ENCODE assay signal across 15 cellular contexts in the genomic region with DNA sequence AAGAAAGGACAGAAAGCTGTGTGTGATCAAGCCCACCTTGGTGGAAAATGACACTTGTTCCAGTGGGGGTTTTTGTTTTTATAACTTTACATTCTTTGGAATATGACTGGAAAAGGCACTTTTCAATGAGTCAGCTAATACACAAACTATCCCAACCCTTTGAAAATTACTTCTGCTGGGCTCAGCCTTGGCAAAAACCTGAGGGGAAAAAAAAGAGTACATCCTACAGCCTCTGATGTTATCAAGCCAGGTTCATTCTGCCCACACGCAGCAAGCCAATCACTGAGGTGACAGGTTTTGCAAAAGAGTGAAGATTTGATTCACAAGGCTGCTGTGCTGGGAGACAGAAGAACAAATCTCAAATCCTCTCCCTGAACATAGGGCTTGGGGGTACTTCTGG.
"Had no signal": no experiment of that assay in that cellular context is flagged by ENCODE, and none has a peak within 500 bp of the region (broad histone marks: within the 10 kb centered on the region; RNA-seq: fewer than 3 reads in every experiment).

No MANE protein-coding gene starts in this region.

- H3K9me3 ChIP-seq: ascending aorta, prostate gland, sigmoid colon, thoracic aorta had no signal

- H3K27me3 Mint-ChIP-seq: activated B cell treated with CpG ODN at 0.5 μM for 24 hours; activated naive CD4-positive, alpha-beta T cell treated with anti-CD3 and anti-CD28 coated beads, Interleukin-2, amount 10 ng/mL, durations not matched to agents 7 days and 5 days had no signal

- H3K27me3 ChIP-seq: ascending aorta, sigmoid colon had no signal

- H3K4me1 Mint-ChIP-seq: activated naive CD4-positive, alpha-beta T cell treated with anti-CD3 and anti-CD28 coated beads, Interleukin-2, amount 10 ng/mL, durations not matched to agents 7 days and 5 days; stimulated activated effector memory CD8-positive, alpha-beta T cell treated with anti-CD3 and anti-CD28 coated beads, Interleukin-12 subunit alpha, Interleukin-12 subunit beta, amount 100 ng/mL, for 72 hours had no signal

- H3K36me3 ChIP-seq: ascending aorta, prostate gland, sigmoid colon, thoracic aorta had no signal

- H3K4me3 ChIP-seq: ascending aorta, dorsolateral prefrontal cortex, prostate gland, sigmoid colon, thoracic aorta had no signal

- H3K9me3 Mint-ChIP-seq: activated B cell treated with CpG ODN at 0.5 μM for 24 hours; activated T-helper 2 cell treated with anti-CD3 and anti-CD28 coated beads, Interferon-gamma antibody, Interleukin-2, Interleukin-4, amounts not matched to agents 10 μg/mL and 5 μg/mL and 100 μg/mL, durations not matched to agents 14 hours and 24 hours and 36 hours had no signal

- H3K4me1 ChIP-seq: ascending aorta, prostate gland, sigmoid colon had no signal

- DNase-seq: activated B cell treated with CpG ODN at 0.5 μM for 24 hours; activated CD4-positive, alpha-beta T cell treated with anti-CD3 and anti-CD28 coated beads, Interleukin-2, amount 50 U/mL, for 1 hour; activated naive CD4-positive, alpha-beta T cell treated with anti-CD3 and anti-CD28 coated beads, Interleukin-2, amount 10 ng/mL, durations not matched to agents 7 days and 5 days; activated T-cell treated with anti-CD3 and anti-CD28 coated beads, Interleukin-2, amount 50 U/mL, for 1 hour; dorsolateral prefrontal cortex; hippocampal formation; nephron progenitor cell; sigmoid colon; stimulated activated CD4-positive, alpha-beta T cell treated with anti-CD3 and anti-CD28 coated beads, Interleukin-2, amount 100 ng/mL, for 24 hours had no signal

- H3K36me3 Mint-ChIP-seq: activated naive CD4-positive, alpha-beta T cell treated with anti-CD3 and anti-CD28 coated beads, Interleukin-2, amount 10 ng/mL, durations not matched to agents 7 days and 5 days; stimulated activated effector memory CD8-positive, alpha-beta T cell treated with anti-CD3 and anti-CD28 coated beads, Interleukin-12 subunit alpha, Interleukin-12 subunit beta, amount 100 ng/mL, for 72 hours had no signal

- H3K27ac Mint-ChIP-seq: activated B cell treated with CpG ODN at 0.5 μM for 24 hours; activated naive CD4-positive, alpha-beta T cell treated with anti-CD3 and anti-CD28 coated beads, Interleukin-2, amount 10 ng/mL, durations not matched to agents 7 days and 5 days; activated T-helper 2 cell treated with anti-CD3 and anti-CD28 coated beads, Interferon-gamma antibody, Interleukin-2, Interleukin-4, amounts not matched to agents 10 μg/mL and 5 μg/mL and 100 μg/mL, durations not matched to agents 14 hours and 24 hours and 36 hours; endodermal cell; nephron progenitor cell; stimulated activated effector memory CD8-positive, alpha-beta T cell treated with anti-CD3 and anti-CD28 coated beads, Interleukin-12 subunit alpha, Interleukin-12 subunit beta, amount 100 ng/mL, for 72 hours had no signal

- H3K4me3 Mint-ChIP-seq: activated B cell treated with CpG ODN at 0.5 μM for 24 hours; activated naive CD4-positive, alpha-beta T cell treated with anti-CD3 and anti-CD28 coated beads, Interleukin-2, amount 10 ng/mL, durations not matched to agents 7 days and 5 days; endodermal cell; nephron progenitor cell; stimulated activated effector memory CD8-positive, alpha-beta T cell treated with anti-CD3 and anti-CD28 coated beads, Interleukin-12 subunit alpha, Interleukin-12 subunit beta, amount 100 ng/mL, for 72 hours had no signal

- ATAC-seq: stimulated activated effector memory CD8-positive, alpha-beta T cell treated with anti-CD3 and anti-CD28 coated beads, Interleukin-12 subunit alpha, Interleukin-12 subunit beta, amount 100 ng/mL, for 72 hours had no signal

- H3K27ac ChIP-seq: ascending aorta, dorsolateral prefrontal cortex, prostate gland, sigmoid colon, thoracic aorta had no signal
